ENCODE assay signal across 23 cellular contexts in genomic region chr2:168169097-168169745, GRCh38.
DNase-seq lines count a peak whose midpoint lies in the region; ATAC-seq and TF ChIP-seq lines count a peak whose summit lies in the region.
"Had no signal": no experiment of that assay in that cellular context is flagged by ENCODE, and none has a peak within 500 bp of the region (broad histone marks: within the 10 kb centered on the region; RNA-seq: fewer than 3 reads in every experiment).

No MANE protein-coding gene starts in this region.

- H3K4me1 ChIP-seq in OCI-LY7 (ENCODE audit: insufficient read depth, low read length, poor library complexity, severe bottlenecking), result no peaks in the 10 kb centered on the region
- peaks cover 2% of the 10 kb centered on the region for H3K4me1 ChIP-seq in fibroblast of lung (ENCODE audit: control insufficient read depth, extremely low read depth, insufficient read depth, low read length)
- no peaks in the 10 kb centered on the region for H3K4me1 ChIP-seq in right lobe of liver
- H3K4me1 ChIP-seq: upper lobe of right lung had no signal

- BruUV-seq in OCI-LY7 (replicated peaks; lab: Mats Ljungman, UMichigan), result no TSS peak

- H3K9me2 ChIP-seq in OCI-LY7 (ENCODE audit: insufficient read depth, low read length), result no peaks in the 10 kb centered on the region

- H3K27me3 ChIP-seq in fibroblast of lung (ENCODE audit: control insufficient read depth, insufficient read depth, low read length) (no peaks in the 10 kb centered on the region), right lobe of liver (no peaks in the 10 kb centered on the region)
- H3K27me3 ChIP-seq: upper lobe of right lung had no signal

- H2AFZ ChIP-seq in OCI-LY7 (ENCODE audit: low read length) (no peak overlapping the region), fibroblast of lung (ENCODE audit: low read length) (no peak overlapping the region)

- H3K9me3 Mint-ChIP-seq in activated naive CD8-positive, alpha-beta T cell (ENCODE audit: low read depth), result no peaks in the 10 kb centered on the region
- H3K9me3 Mint-ChIP-seq in activated naive CD8-positive, alpha-beta T cell treated with anti-CD3 and anti-CD28 coated beads for 36 hours, result no peaks in the 10 kb centered on the region
- H3K9me3 Mint-ChIP-seq in stimulated activated effector memory CD8-positive, alpha-beta T cell treated with anti-CD3 and anti-CD28 coated beads, Interleukin-12 subunit alpha, Interleukin-12 subunit beta, amount 100 ng/mL, for 72 hours, result no peaks in the 10 kb centered on the region
- H3K9me3 Mint-ChIP-seq: brain; CD4-positive, alpha-beta T cell; dendritic cell treated with granulocyte-macrophage colony-stimulating factor and Interleukin-4, amounts not matched to agents 40 ng/mL and 50 ng/mL, for 4 days had no signal

- H3K27ac ChIP-seq in OCI-LY7 (ENCODE audit: low read depth, low read length, poor library complexity, severe bottlenecking) (no peak overlapping the region), fibroblast of lung (ENCODE audit: insufficient read depth, low read length) (no peak overlapping the region), right lobe of liver (no peak overlapping the region)
- H3K27ac ChIP-seq: epithelial cell of prostate, upper lobe of right lung had no signal

- peaks cover 6% of the 10 kb centered on the region; the same call in 1 of the 2 replicates for H3K36me3 ChIP-seq in OCI-LY7 (ENCODE audit: insufficient read depth, low read length)
- no peaks in the 10 kb centered on the region for H3K36me3 ChIP-seq in fibroblast of lung (ENCODE audit: control insufficient read depth, insufficient read depth, low read length)
- H3K36me3 ChIP-seq in right lobe of liver, result no peaks in the 10 kb centered on the region
- H3K36me3 ChIP-seq: upper lobe of right lung had no signal

- no peak for TF ChIP-seq POLR2A in right lobe of liver (IDR thresholded peaks at IDR 0.05)

- no peak for ATAC-seq in stimulated activated effector memory CD8-positive, alpha-beta T cell treated with anti-CD3 and anti-CD28 coated beads, Interleukin-12 subunit alpha, Interleukin-12 subunit beta, amount 100 ng/mL, for 72 hours
- ATAC-seq in HG02678 (IDR thresholded peaks at IDR 0.05; ENCODE audit: unreplicated experiment) (no peak), right lobe of liver (no peak)
- ATAC-seq: left ventricle myocardium superior, right cardiac atrium, upper lobe of right lung had no signal

- intact Hi-C loops in OCI-LY7 (cut with micrococcal nuclease; ENCODE audit: unreplicated experiment) (no loop called here), right lobe of liver (cut with DNase I) (no loop called here)

- H3K4me3 Mint-ChIP-seq in activated naive CD8-positive, alpha-beta T cell, result no peak overlapping the region
- no peak overlapping the region for H3K4me3 Mint-ChIP-seq in activated naive CD8-positive, alpha-beta T cell treated with anti-CD3 and anti-CD28 coated beads for 36 hours
- H3K4me3 Mint-ChIP-seq in stimulated activated effector memory CD8-positive, alpha-beta T cell treated with anti-CD3 and anti-CD28 coated beads, Interleukin-12 subunit alpha, Interleukin-12 subunit beta, amount 100 ng/mL, for 72 hours, result no peak overlapping the region
- H3K4me3 Mint-ChIP-seq: brain; CD4-positive, alpha-beta T cell; dendritic cell treated with granulocyte-macrophage colony-stimulating factor and Interleukin-4, amounts not matched to agents 40 ng/mL and 50 ng/mL, for 4 days had no signal

- H3K36me3 Mint-ChIP-seq in activated naive CD8-positive, alpha-beta T cell, result peaks cover 20% of the 10 kb centered on the region
- peaks cover 35% of the 10 kb centered on the region for H3K36me3 Mint-ChIP-seq in activated naive CD8-positive, alpha-beta T cell treated with anti-CD3 and anti-CD28 coated beads for 36 hours
- H3K36me3 Mint-ChIP-seq in stimulated activated effector memory CD8-positive, alpha-beta T cell treated with anti-CD3 and anti-CD28 coated beads, Interleukin-12 subunit alpha, Interleukin-12 subunit beta, amount 100 ng/mL, for 72 hours, result peaks cover 8% of the 10 kb centered on the region

- POLR2A ChIA-PET in OCI-LY7 (lab: Charles Lee), result no interaction called here

- CTCF ChIA-PET in OCI-LY7 (lab: Charles Lee; ENCODE audit: unreplicated experiment), result no interaction called here

- H3K4me2 ChIP-seq in OCI-LY7 (ENCODE audit: low read length) (no peak overlapping the region), fibroblast of lung (ENCODE audit: extremely low read depth, insufficient read depth, low read length) (no peak overlapping the region)

- H3K4me3 ChIP-seq in OCI-LY7 (ENCODE audit: low read depth, low read length, poor library complexity, severe bottlenecking) (no peak overlapping the region), fibroblast of lung (replicated peaks in 1 of 4; ENCODE audit: control extremely low read depth in 1 of 4, insufficient read depth in 1 of 4, low read depth in 3 of 4, low read length in 4 of 4) (no peak overlapping the region), right lobe of liver (no peak overlapping the region)
- H3K4me3 ChIP-seq: upper lobe of right lung had no signal

- no peaks in the 10 kb centered on the region for H4K20me1 ChIP-seq in OCI-LY7 (ENCODE audit: insufficient read depth, low read length)
- no peaks in the 10 kb centered on the region for H4K20me1 ChIP-seq in fibroblast of lung (ENCODE audit: control insufficient read depth, extremely low read depth, insufficient read depth, low read length)

- H3K9ac ChIP-seq in fibroblast of lung (ENCODE audit: insufficient read depth, low read length), result no peak overlapping the region

- no peak for DNase-seq in activated naive CD8-positive, alpha-beta T cell treated with anti-CD3 and anti-CD28 coated beads for 36 hours
- DNase-seq in OCI-LY7 (ENCODE audit: low spot score) (peak; percentile 5), fibroblast of lung (ENCODE audit: low read depth in 2 of 2) (peak; percentile 35 to 85), right lobe of liver (no peak), SHP77 treated with DMSO at 0.1 percent for 48 hours (lab: John Stamatoyannopoulos, UW) (no peak)
- DNase-seq in stimulated activated effector memory CD8-positive, alpha-beta T cell treated with anti-CD3 and anti-CD28 coated beads, Interleukin-12 subunit alpha, Interleukin-12 subunit beta, amount 100 ng/mL, for 72 hours (ENCODE audit: low spot score in 2 of 2), result no peak
- DNase-seq: activated CD4-positive, alpha-beta T cell treated with anti-CD3 and anti-CD28 coated beads, Interleukin-2, amount 50 U/mL, for 48 hours; activated naive CD4-positive, alpha-beta T cell treated with anti-CD3 and anti-CD28 coated beads, Interleukin-2, amount 50 U/mL, for 16 hours; activated T-cell treated with anti-CD3 and anti-CD28 coated beads for 4 hours; CD4-positive, alpha-beta T cell; DMS79; GOT3; left ventricle myocardium superior; NCI-H187 treated with DMSO at 0.1 percent for 48 hours; occipital lobe; T-helper 1 cell; upper lobe of right lung had no signal

- TF ChIP-seq CTCF in OCI-LY7 (conservative IDR thresholded peaks at IDR 0.05; ENCODE audit: low read length) (no peak), fibroblast of lung (conservative IDR thresholded peaks at IDR 0.05 in 1 of 2, IDR thresholded peaks at IDR 0.05 in 1 of 2; ENCODE audit: low read depth in 1 of 2, low read length in 2 of 2) (no peak), right lobe of liver (IDR thresholded peaks at IDR 0.05) (no peak)

- H3K79me2 ChIP-seq in OCI-LY7 (ENCODE audit: insufficient read depth, low read depth, low read length) (no peaks in the 10 kb centered on the region), fibroblast of lung (ENCODE audit: control insufficient read depth, insufficient read depth, low read length) (peaks cover 9% of the 10 kb centered on the region)

- peaks cover 42% of the 10 kb centered on the region for H3K4me1 Mint-ChIP-seq in activated naive CD8-positive, alpha-beta T cell (ENCODE audit: low read depth)
- H3K4me1 Mint-ChIP-seq in activated naive CD8-positive, alpha-beta T cell treated with anti-CD3 and anti-CD28 coated beads for 36 hours, result peaks cover 46% of the 10 kb centered on the region
- peaks cover 53% of the 10 kb centered on the region for H3K4me1 Mint-ChIP-seq in stimulated activated effector memory CD8-positive, alpha-beta T cell treated with anti-CD3 and anti-CD28 coated beads, Interleukin-12 subunit alpha, Interleukin-12 subunit beta, amount 100 ng/mL, for 72 hours

- H3K27me3 Mint-ChIP-seq in activated naive CD8-positive, alpha-beta T cell, result no peaks in the 10 kb centered on the region
- no peaks in the 10 kb centered on the region for H3K27me3 Mint-ChIP-seq in activated naive CD8-positive, alpha-beta T cell treated with anti-CD3 and anti-CD28 coated beads for 36 hours
- H3K27me3 Mint-ChIP-seq: brain; CD4-positive, alpha-beta T cell; dendritic cell treated with granulocyte-macrophage colony-stimulating factor and Interleukin-4, amounts not matched to agents 40 ng/mL and 50 ng/mL, for 4 days had no signal

- H3K27ac Mint-ChIP-seq in activated naive CD8-positive, alpha-beta T cell, result peak overlapping the region; percentile 2
- H3K27ac Mint-ChIP-seq in activated naive CD8-positive, alpha-beta T cell treated with anti-CD3 and anti-CD28 coated beads for 36 hours, result no peak overlapping the region
- peak overlapping the region; percentile 35 for H3K27ac Mint-ChIP-seq in stimulated activated effector memory CD8-positive, alpha-beta T cell treated with anti-CD3 and anti-CD28 coated beads, Interleukin-12 subunit alpha, Interleukin-12 subunit beta, amount 100 ng/mL, for 72 hours
- H3K27ac Mint-ChIP-seq: CD4-positive, alpha-beta T cell; dendritic cell treated with granulocyte-macrophage colony-stimulating factor and Interleukin-4, amounts not matched to agents 40 ng/mL and 50 ng/mL, for 4 days had no signal

- WGBS in right lobe of liver (ENCODE audit: insufficient coverage, low coverage, low lambda C conversion rate, missing lambda C conversion rate), result 55% methylated on average over 4 of the region's 4 CpGs

- H3K9me3 ChIP-seq in OCI-LY7 (ENCODE audit: low read length) (no peaks in the 10 kb centered on the region), fibroblast of lung (ENCODE audit: control insufficient read depth, insufficient read depth, low read depth, low read length) (no peaks in the 10 kb centered on the region), right lobe of liver (no peaks in the 10 kb centered on the region)
- H3K9me3 ChIP-seq: upper lobe of right lung had no signal

Comparison
In these comparisons a context has a peak if more than half of its experiments do, and no peak if none do; other contexts are left out.
1. DNase-seq: peak in OCI-LY7 (single experiment) and fibroblast of lung (2 of 2); none in activated naive CD8-positive, alpha-beta T cell treated with anti-CD3 and anti-CD28 coated beads for 36 hours (single experiment), stimulated activated effector memory CD8-positive, alpha-beta T cell treated with anti-CD3 and anti-CD28 coated beads, Interleukin-12 subunit alpha, Interleukin-12 subunit beta, amount 100 ng/mL, for 72 hours (0 of 2), right lobe of liver (0 of 3) and SHP77 treated with DMSO at 0.1 percent for 48 hours (single experiment).